Comparison of ENCODE assay signal across 14 cellular contexts in the genomic region with DNA sequence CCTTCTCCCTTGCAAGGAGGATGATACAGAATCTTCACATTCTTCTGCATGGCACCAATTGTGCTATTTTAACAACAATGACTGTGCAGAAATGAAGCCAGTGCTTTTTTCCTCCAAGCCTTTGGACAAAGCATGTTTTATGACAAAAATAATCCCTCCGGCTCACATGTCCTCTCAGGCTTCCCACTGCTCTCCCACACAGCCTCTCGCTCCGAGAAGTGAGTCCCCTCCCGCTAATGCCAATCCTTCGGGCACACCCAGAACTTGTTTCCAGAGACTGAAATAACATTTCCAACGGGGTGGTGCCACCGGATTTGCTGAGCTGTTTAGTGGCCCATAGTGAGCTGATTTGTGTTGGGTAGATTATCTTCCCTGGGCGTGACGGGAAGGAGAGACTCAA. TPM values are rescaled to one million over a fixed set of nuclear protein-coding genes. Genes with fewer than 3 reads are reported as not detected.
DNase-seq lines count a peak whose midpoint lies in the region; ATAC-seq, FAIRE-seq and TF ChIP-seq lines count a peak whose summit lies in the region.
"Had no signal": no experiment of that assay in that cellular context is flagged by ENCODE, and none has a peak within 500 bp of the region (broad histone marks: within the 10 kb centered on the region; RNA-seq: fewer than 3 reads in every experiment).

No MANE protein-coding gene starts in this region.

- H3K9me3 ChIP-seq in mammary epithelial cell (replicated peaks; ENCODE audit: insufficient read depth, low read length) (no peaks in the 10 kb centered on the region), sigmoid colon (no peaks in the 10 kb centered on the region), hepatocyte (ENCODE audit: low read depth) (no peaks in the 10 kb centered on the region)
- H3K9me3 ChIP-seq: ovary had no signal

- H3K27me3 Mint-ChIP-seq in glutamatergic neuron (ENCODE audit: unreplicated experiment), result peaks cover 6% of the 10 kb centered on the region

- no TSS peak for BruUV-seq in mammary epithelial cell (replicated peaks; lab: Mats Ljungman, UMichigan)

- TF ChIP-seq POLR2A in GM12891 (IDR thresholded peaks at IDR 0.05; ENCODE audit: low read depth, low read length), result no peak
- no peak for TF ChIP-seq POLR2A in sigmoid colon (IDR thresholded peaks at IDR 0.05)

- H3K4me1 ChIP-seq in mammary epithelial cell (ENCODE audit: insufficient read depth, low read length) (peaks cover 9% of the 10 kb centered on the region), sigmoid colon (peaks cover 0 to 17% (median 10%) of the 10 kb centered on the region in 4 donors), hepatocyte (ENCODE audit: insufficient read depth) (no peaks in the 10 kb centered on the region)

- peaks cover 21% of the 10 kb centered on the region for H3K4me1 Mint-ChIP-seq in glutamatergic neuron (ENCODE audit: low read depth, unreplicated experiment)

- peaks cover 0 to 6% of the 10 kb centered on the region in 2 donors for H3K36me3 Mint-ChIP-seq in activated naive CD4-positive, alpha-beta T cell treated with anti-CD3 and anti-CD28 coated beads, Interleukin-2, amount 50 U/mL, for 72 hours
- H3K36me3 Mint-ChIP-seq in glutamatergic neuron (ENCODE audit: unreplicated experiment), result no peaks in the 10 kb centered on the region
- H3K36me3 Mint-ChIP-seq: CD4-positive, CD25-positive, alpha-beta regulatory T cell had no signal

- no peak overlapping the region for H3K27ac ChIP-seq in mammary epithelial cell (ENCODE audit: insufficient read depth, low read depth, low read length)
- H3K27ac ChIP-seq in sigmoid colon, result peak overlapping the region in 2 of 4 donors; percentile 21 to 56
- H3K27ac ChIP-seq in hepatocyte, result no peak overlapping the region
- H3K27ac ChIP-seq: PC-9, VCaP had no signal

- H3K4me2 ChIP-seq in mammary epithelial cell (ENCODE audit: insufficient read depth, low read depth, low read length) (peak overlapping the region; percentile 20), hepatocyte (no peak overlapping the region)
- H3K4me2 ChIP-seq: PC-9 had no signal

- H2AFZ ChIP-seq in mammary epithelial cell (ENCODE audit: low read depth, low read length), result peak overlapping the region; percentile 84
- no peak overlapping the region for H2AFZ ChIP-seq in hepatocyte
- H2AFZ ChIP-seq: PC-9 had no signal

- H4K20me1 ChIP-seq in mammary epithelial cell (ENCODE audit: insufficient read depth, low read length), result no peaks in the 10 kb centered on the region
- H4K20me1 ChIP-seq in hepatocyte (ENCODE audit: insufficient read depth, poor library complexity, severe bottlenecking), result no peaks in the 10 kb centered on the region

- H3K4me3 ChIP-seq in mammary epithelial cell (replicated peaks in 1 of 3; ENCODE audit: insufficient read depth in 1 of 3, low read depth in 2 of 3, low read length in 3 of 3) (no peak overlapping the region), sigmoid colon (no peak overlapping the region), hepatocyte (no peak overlapping the region)
- H3K4me3 ChIP-seq: ovary, PC-9 had no signal

- CTCF ChIA-PET in mammary epithelial cell (lab: Charles Lee; ENCODE audit: low non-redundant PET), result no interaction called here

- H3K36me3 ChIP-seq in mammary epithelial cell (ENCODE audit: insufficient read depth, low read length) (no peaks in the 10 kb centered on the region), sigmoid colon (no peaks in the 10 kb centered on the region), hepatocyte (replicated peaks; ENCODE audit: insufficient read depth, low read depth) (no peaks in the 10 kb centered on the region)
- H3K36me3 ChIP-seq: ovary had no signal

- ATAC-seq in activated naive CD4-positive, alpha-beta T cell treated with anti-CD3 and anti-CD28 coated beads, Interleukin-2, amount 50 U/mL, for 72 hours, result no peak
- no peak for ATAC-seq in HG03196 (IDR thresholded peaks at IDR 0.05; ENCODE audit: unreplicated experiment)

- no peaks in the 10 kb centered on the region for H3K9me3 Mint-ChIP-seq in activated naive CD4-positive, alpha-beta T cell treated with anti-CD3 and anti-CD28 coated beads, Interleukin-2, amount 50 U/mL, for 72 hours
- H3K9me3 Mint-ChIP-seq in glutamatergic neuron (ENCODE audit: unreplicated experiment), result peaks cover 2% of the 10 kb centered on the region
- H3K9me3 Mint-ChIP-seq: CD4-positive, CD25-positive, alpha-beta regulatory T cell had no signal

- no peaks in the 10 kb centered on the region for H3K27me3 ChIP-seq in mammary epithelial cell (ENCODE audit: insufficient read depth, low read length)
- no peaks in the 10 kb centered on the region for H3K27me3 ChIP-seq in sigmoid colon
- no peaks in the 10 kb centered on the region for H3K27me3 ChIP-seq in hepatocyte
- H3K27me3 ChIP-seq: ovary had no signal

- WGBS in mammary epithelial cell (ENCODE audit: low coverage, missing lambda C conversion rate), result 16% methylated on average over 9 of the region's 9 CpGs
- WGBS in sigmoid colon, 2 donors, result 12 to 36% methylated on average over 9 of the region's 9 CpGs
- 72% methylated on average over 9 of the region's 9 CpGs for WGBS in hepatocyte (ENCODE audit: low lambda C conversion rate, missing lambda C conversion rate)

- in situ Hi-C loops in mammary epithelial cell (cut with MboI; ENCODE audit: low sequenced_read_pairs in 2 of 2), result no loop called here

- DNase-seq in GM12891 (ENCODE audit: insufficient read length, low spot score), result no peak
- peak; percentile 21 for DNase-seq in mammary epithelial cell
- DNase-seq in inferior parietal cortex (ENCODE audit: extremely low spot score), result peak; percentile 79
- peak; percentile 77 for DNase-seq in sigmoid colon
- no peak for DNase-seq in activated naive CD4-positive, alpha-beta T cell treated with anti-CD3 and anti-CD28 coated beads, Interleukin-2, amount 50 U/mL, for 72 hours (ENCODE audit: low spot score in 2 of 2)
- DNase-seq in glutamatergic neuron, result no peak
- DNase-seq in hepatocyte (ENCODE audit: low spot score), result no peak
- DNase-seq: activated effector memory CD4-positive, alpha-beta T cell treated with Interleukin-2 at 50 U/mL for 16 hours; CD4-positive, CD25-positive, alpha-beta regulatory T cell; NCI-H146 had no signal

- TF ChIP-seq CTCF in mammary epithelial cell (conservative IDR thresholded peaks at IDR 0.05 in 1 of 2, IDR thresholded peaks at IDR 0.05 in 1 of 2; ENCODE audit: extremely low read depth in 1 of 2, insufficient read depth in 1 of 2, low read depth in 1 of 2, low read length in 2 of 2) (no peak), sigmoid colon (IDR thresholded peaks at IDR 0.05) (no peak), glutamatergic neuron (IDR thresholded peaks at IDR 0.05; ENCODE audit: partially characterized antibody, unreplicated experiment) (no peak), hepatocyte (IDR thresholded peaks at IDR 0.05; ENCODE audit: poor library complexity) (no peak)

- no peaks in the 10 kb centered on the region for H3K9me2 ChIP-seq in hepatocyte (replicated peaks; ENCODE audit: insufficient read depth)

- FAIRE-seq in GM12891 (lab: Jason Lieb, UNC), result peak; percentile 5

- H3K9ac ChIP-seq in mammary epithelial cell (ENCODE audit: insufficient read depth, low read length), result no peak overlapping the region

- H3K79me2 ChIP-seq in mammary epithelial cell (ENCODE audit: insufficient read depth, low read length), result no peaks in the 10 kb centered on the region
- H3K79me2 ChIP-seq in hepatocyte, result no peaks in the 10 kb centered on the region

- H3K4me3 Mint-ChIP-seq in glutamatergic neuron (ENCODE audit: unreplicated experiment), result no peak overlapping the region
- H3K4me3 Mint-ChIP-seq: CD4-positive, CD25-positive, alpha-beta regulatory T cell had no signal

- intact Hi-C loops in mammary epithelial cell (cut with micrococcal nuclease) (no loop called here), sigmoid colon (cut with DNase I) (no loop called here)

- peak in 1 of 4 donors; percentile 12 for TF ChIP-seq EP300 in sigmoid colon (IDR thresholded peaks at IDR 0.05)

- dilution Hi-C loops in mammary epithelial cell (cut with HindIII; ENCODE audit: low sequenced_read_pairs), result loop anchor here (5.0 kb wide), 1 partner anchor 68 kb away; no protein-coding TSS in a partner anchor

- no peak overlapping the region for H3K27ac Mint-ChIP-seq in activated naive CD4-positive, alpha-beta T cell treated with anti-CD3 and anti-CD28 coated beads, Interleukin-2, amount 50 U/mL, for 72 hours
- no peak overlapping the region for H3K27ac Mint-ChIP-seq in glutamatergic neuron (ENCODE audit: unreplicated experiment)

TF ChIP-seq in GM12891, 5 proteins besides CTCF, POLR2A, EP300 and RAD21:
- TF ChIP-seq POU2F2 (IDR thresholded peaks at IDR 0.05; ENCODE audit: low read depth, low read length) (no peak), SPI1 (IDR thresholded peaks at IDR 0.05; ENCODE audit: low read depth, low read length) (no peak), PAX5 (IDR thresholded peaks at IDR 0.05; ENCODE audit: insufficient read depth, low read length, severe bottlenecking) (no peak), TAF1 (IDR thresholded peaks at IDR 0.05; ENCODE audit: low read depth, low read length) (no peak), POLR2AphosphoS5 (IDR thresholded peaks at IDR 0.05; ENCODE audit: low read depth, low read length) (no peak)

RNA-seq across cellular contexts. Expression of a gene that starts 35.8 kb away (rescaled TPM):
- polyA plus RNA-seq in GM12891 (2012; ENCODE audit: low read depth, missing spikeins), result 90.1 TPM
- 100 to 1,000 TPM in 1 of 2 donors, 10 to 100 TPM in 1; 31.5 to 120 TPM for total RNA-seq in mammary epithelial cell
- 22.3 TPM for polyA plus RNA-seq in mammary epithelial cell
- 24.2 TPM for polyA minus RNA-seq in mammary epithelial cell
- total RNA-seq in sigmoid colon, result 10 to 100 TPM; 50.8 to 63.1 (median 54.8) TPM
- 10 to 100 TPM; 32.8 to 74.2 (median 40.2) TPM for polyA plus RNA-seq in sigmoid colon
- total RNA-seq in activated naive CD4-positive, alpha-beta T cell treated with anti-CD3 and anti-CD28 coated beads, Interleukin-2, amount 50 U/mL, for 72 hours, result 100 to 1,000 TPM; 141 to 227 TPM
- total RNA-seq in glutamatergic neuron (ENCODE audit: unreplicated experiment), result 171 TPM
- 35.6 and 46.7 TPM in 2 replicates for total RNA-seq in hepatocyte
- polyA plus RNA-seq in hepatocyte, result 112 and 126 TPM in 2 replicates

Comparison
In these comparisons a context has a peak if more than half of its experiments do, and no peak if none do; other contexts are left out.
1. DNase-seq: peak in mammary epithelial cell (single experiment), inferior parietal cortex (single experiment) and sigmoid colon (single experiment); none in GM12891 (single experiment), activated naive CD4-positive, alpha-beta T cell treated with anti-CD3 and anti-CD28 coated beads, Interleukin-2, amount 50 U/mL, for 72 hours (0 of 2), glutamatergic neuron (single experiment) and hepatocyte (single experiment).